In the genomic region with DNA sequence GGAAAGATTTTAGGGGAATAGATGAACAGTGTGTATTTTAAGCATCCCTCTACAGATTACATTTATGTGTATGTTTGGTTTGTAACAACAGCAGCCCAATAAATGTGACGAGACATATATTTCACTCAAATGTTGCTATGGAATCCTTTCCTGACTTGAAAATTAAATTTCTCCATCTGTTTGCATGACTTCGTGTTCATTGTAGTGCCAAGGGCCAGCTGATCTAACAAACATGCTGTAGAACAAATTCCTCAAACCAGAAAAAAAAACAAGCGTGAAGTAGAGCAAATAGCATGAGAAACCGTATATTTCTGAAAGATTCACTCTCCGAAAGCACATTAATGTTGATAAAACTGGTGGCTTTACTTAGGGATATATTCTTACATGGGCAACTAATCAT, we compare ENCODE assay signal across 26 cellular contexts.
A peak's percentile ranks its signal among the peaks of the same experiment; 100 is the strongest.
DNase-seq lines count a peak whose midpoint lies in the region; ATAC-seq, FAIRE-seq and TF ChIP-seq lines count a peak whose summit lies in the region.
"Had no signal": no experiment of that assay in that cellular context is flagged by ENCODE, and none has a peak within 500 bp of the region (broad histone marks: within the 10 kb centered on the region; RNA-seq: fewer than 3 reads in every experiment).

No MANE protein-coding gene starts in this region.

- in situ Hi-C loops in G401 (cut with HindIII; ENCODE audit: low sequenced_read_pairs): no loop called here

- peaks cover 39% of the 10 kb centered on the region for H3K4me1 ChIP-seq in A549
- H3K4me1 ChIP-seq: colonic mucosa, gastroesophageal sphincter, thyroid gland had no signal

- 0 out of 3 replicates have a peak, but pooled peaks cover 10% of the 10 kb centered on the region for H3K9me3 ChIP-seq in A549
- H3K9me3 ChIP-seq: colonic mucosa, gastroesophageal sphincter, thyroid gland had no signal

- H3K36me3 Mint-ChIP-seq in activated naive CD8-positive, alpha-beta T cell treated with anti-CD3 and anti-CD28 coated beads, Interleukin-2, amount 50 U/mL, for 24 hours (ENCODE audit: low read depth): no peaks in the 10 kb centered on the region
- H3K36me3 Mint-ChIP-seq: CD8-positive, alpha-beta memory T cell had no signal

- no peak overlapping the region for H3K4me3 ChIP-seq in A549
- H3K4me3 ChIP-seq: colonic mucosa, gastroesophageal sphincter, GM23338, thyroid gland had no signal

- DNase-seq in A549 (ENCODE audit: low read depth in 1 of 2, low spot score in 1 of 2) (peak in 1 of 2 experiments; percentile 16), G401 (ENCODE audit: low spot score) (peak; percentile 70), SHP77 treated with DMSO at 0.1 percent for 48 hours (lab: John Stamatoyannopoulos, UW) (peak; percentile 77), fibroblast of gingiva (ENCODE audit: low read depth) (peak; percentile 80), COLO668 (lab: John Stamatoyannopoulos, UW; ENCODE audit: unreplicated experiment) (no peak), hypothalamus (lab: John Stamatoyannopoulos, UW) (no peak)
- DNase-seq in activated CD4-positive, alpha-beta T cell treated with anti-CD3 and anti-CD28 coated beads, Interleukin-2, amount 50 U/mL, for 48 hours: no peak
- no peak for DNase-seq in activated naive CD8-positive, alpha-beta T cell treated with anti-CD3 and anti-CD28 coated beads, Interleukin-2, amount 50 U/mL, for 24 hours
- DNase-seq: activated B cell treated with CpG ODN at 0.5 μM for 24 hours; activated CD8-positive, alpha-beta T cell treated with anti-CD3 and anti-CD28 coated beads for 36 hours; activated naive CD4-positive, alpha-beta T cell treated with anti-CD3 and anti-CD28 coated beads for 36 hours; activated T-cell treated with anti-CD3 and anti-CD28 coated beads, Interleukin-2, amount 50 U/mL, for 24 hours; aorta; CD8-positive, alpha-beta memory T cell; colonic mucosa; Kasumi-1; mesenchymal stem cell; naive thymus-derived CD4-positive, alpha-beta T cell; stimulated activated naive CD4-positive, alpha-beta T cell; T-helper 2 cell; thyroid gland had no signal

- H3K4me3 Mint-ChIP-seq in activated naive CD8-positive, alpha-beta T cell treated with anti-CD3 and anti-CD28 coated beads, Interleukin-2, amount 50 U/mL, for 24 hours: no peak overlapping the region
- H3K4me3 Mint-ChIP-seq: activated B cell treated with CpG ODN at 0.5 μM for 24 hours; activated CD8-positive, alpha-beta T cell treated with anti-CD3 and anti-CD28 coated beads for 36 hours; activated naive CD4-positive, alpha-beta T cell treated with anti-CD3 and anti-CD28 coated beads for 36 hours; activated T-cell treated with anti-CD3 and anti-CD28 coated beads, Interleukin-2, amount 50 U/mL, for 24 hours; CD8-positive, alpha-beta memory T cell; GM23338; naive thymus-derived CD4-positive, alpha-beta T cell had no signal

- TF ChIP-seq POLR2A in A549 (IDR thresholded peaks at IDR 0.05; ENCODE audit: low read length): no peak

- peak overlapping the region; percentile 26 to 59 for H3K27ac ChIP-seq in A549
- H3K27ac ChIP-seq: colonic mucosa, gastroesophageal sphincter, thyroid gland had no signal

- H3K27me3 Mint-ChIP-seq in activated naive CD8-positive, alpha-beta T cell treated with anti-CD3 and anti-CD28 coated beads, Interleukin-2, amount 50 U/mL, for 24 hours: peaks cover 2% of the 10 kb centered on the region
- H3K27me3 Mint-ChIP-seq: activated CD8-positive, alpha-beta T cell treated with anti-CD3 and anti-CD28 coated beads for 36 hours had no signal

- no peak for TF ChIP-seq RAD21 in A549 (conservative IDR thresholded peaks at IDR 0.05 in 1 of 2, IDR thresholded peaks at IDR 0.05 in 1 of 2)

- no peak overlapping the region for H3K27ac Mint-ChIP-seq in activated naive CD8-positive, alpha-beta T cell treated with anti-CD3 and anti-CD28 coated beads, Interleukin-2, amount 50 U/mL, for 24 hours
- H3K27ac Mint-ChIP-seq: activated B cell treated with CpG ODN at 0.5 μM for 24 hours; activated CD8-positive, alpha-beta T cell treated with anti-CD3 and anti-CD28 coated beads for 36 hours; activated naive CD4-positive, alpha-beta T cell treated with anti-CD3 and anti-CD28 coated beads for 36 hours; activated T-cell treated with anti-CD3 and anti-CD28 coated beads, Interleukin-2, amount 50 U/mL, for 24 hours; CD8-positive, alpha-beta memory T cell; GM23338; naive thymus-derived CD4-positive, alpha-beta T cell had no signal

- 48% methylated on average over 5 of the region's 5 CpGs for WGBS in A549 (ENCODE audit: missing lambda C conversion rate)

- no peak for TF ChIP-seq CTCF in A549 (IDR thresholded peaks at IDR 0.05)

- no peak for TF ChIP-seq EP300 in A549 (IDR thresholded peaks at IDR 0.05)

- FAIRE-seq in A549 (lab: Jason Lieb, UNC): no peak
- FAIRE-seq: endothelial cell of umbilical vein had no signal

- peaks cover 5% of the 10 kb centered on the region for H3K4me1 Mint-ChIP-seq in activated naive CD8-positive, alpha-beta T cell treated with anti-CD3 and anti-CD28 coated beads, Interleukin-2, amount 50 U/mL, for 24 hours
- H3K4me1 Mint-ChIP-seq: GM23338; naive thymus-derived CD4-positive, alpha-beta T cell had no signal

- peak in 1 of 2 experiments; percentile 35; a peak in 2 of 6 replicates for ATAC-seq in A549
- ATAC-seq in activated naive CD8-positive, alpha-beta T cell treated with anti-CD3 and anti-CD28 coated beads, Interleukin-2, amount 50 U/mL, for 24 hours: no peak
- ATAC-seq: activated CD8-positive, alpha-beta T cell treated with anti-CD3 and anti-CD28 coated beads for 36 hours; gastroesophageal sphincter; GM23338; naive thymus-derived CD4-positive, alpha-beta T cell; Right ventricle myocardium inferior; sciatic nerve had no signal

- H3K4me2 ChIP-seq in A549: peak overlapping the region; percentile 55
- H3K4me2 ChIP-seq: GM23338 had no signal

- CTCF ChIA-PET in A549 (lab: Yijun Ruan, JAX): interaction anchor here (1.0 kb wide), 1 partner anchor 15 kb away, joined by 3 read pairs; no protein-coding TSS in a partner anchor

- H3K9me3 Mint-ChIP-seq in activated naive CD8-positive, alpha-beta T cell treated with anti-CD3 and anti-CD28 coated beads, Interleukin-2, amount 50 U/mL, for 24 hours: peaks cover 3% of the 10 kb centered on the region
- H3K9me3 Mint-ChIP-seq: activated B cell treated with CpG ODN at 0.5 μM for 24 hours; activated CD8-positive, alpha-beta T cell treated with anti-CD3 and anti-CD28 coated beads for 36 hours; activated naive CD4-positive, alpha-beta T cell treated with anti-CD3 and anti-CD28 coated beads for 36 hours; activated T-cell treated with anti-CD3 and anti-CD28 coated beads, Interleukin-2, amount 50 U/mL, for 24 hours; GM23338 had no signal

- POLR2A ChIA-PET in A549 (lab: Yijun Ruan, JAX): no interaction called here

TF ChIP-seq in A549, 52 proteins besides CTCF, POLR2A, EP300 and RAD21:
- TF ChIP-seq, protein P1, sequence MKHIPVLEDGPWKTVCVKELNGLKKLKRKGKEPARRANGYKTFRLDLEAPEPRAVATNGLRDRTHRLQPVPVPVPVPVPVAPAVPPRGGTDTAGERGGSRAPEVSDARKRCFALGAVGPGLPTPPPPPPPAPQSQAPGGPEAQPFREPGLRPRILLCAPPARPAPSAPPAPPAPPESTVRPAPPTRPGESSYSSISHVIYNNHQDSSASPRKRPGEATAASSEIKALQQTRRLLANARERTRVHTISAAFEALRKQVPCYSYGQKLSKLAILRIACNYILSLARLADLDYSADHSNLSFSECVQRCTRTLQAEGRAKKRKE (CRISPR knock-in tag; IDR thresholded peaks at IDR 0.05; ENCODE audit: low read depth): no peak
- TF ChIP-seq JUN (IDR thresholded peaks at IDR 0.05) (no peak), CBX8 (IDR thresholded peaks at IDR 0.05) (no peak), RNF2 (IDR thresholded peaks at IDR 0.05; ENCODE audit: borderline replicate concordance, low read depth) (no peak), ZSCAN20 (CRISPR knock-in tag; IDR thresholded peaks at IDR 0.05) (no peak), PHF8 (IDR thresholded peaks at IDR 0.05; ENCODE audit: borderline replicate concordance, low read depth) (no peak), MAFK (IDR thresholded peaks at IDR 0.05; ENCODE audit: partially characterized antibody) (no peak), CHD2 (IDR thresholded peaks at IDR 0.05; ENCODE audit: low read length, partially characterized antibody) (no peak)
TF ChIP-seq in A549: peak in this region for 0.

Comparison
In these comparisons a context has a peak if more than half of its experiments do, and no peak if none do; other contexts are left out.
1. DNase-seq: peak in G401 (single experiment), SHP77 treated with DMSO at 0.1 percent for 48 hours (single experiment) and fibroblast of gingiva (single experiment); none in COLO668 (single experiment), hypothalamus (0 of 51), activated CD4-positive, alpha-beta T cell treated with anti-CD3 and anti-CD28 coated beads, Interleukin-2, amount 50 U/mL, for 48 hours (0 of 2) and activated naive CD8-positive, alpha-beta T cell treated with anti-CD3 and anti-CD28 coated beads, Interleukin-2, amount 50 U/mL, for 24 hours (single experiment).